Comparison of ENCODE assay signal across 29 cellular contexts in the genomic region with DNA sequence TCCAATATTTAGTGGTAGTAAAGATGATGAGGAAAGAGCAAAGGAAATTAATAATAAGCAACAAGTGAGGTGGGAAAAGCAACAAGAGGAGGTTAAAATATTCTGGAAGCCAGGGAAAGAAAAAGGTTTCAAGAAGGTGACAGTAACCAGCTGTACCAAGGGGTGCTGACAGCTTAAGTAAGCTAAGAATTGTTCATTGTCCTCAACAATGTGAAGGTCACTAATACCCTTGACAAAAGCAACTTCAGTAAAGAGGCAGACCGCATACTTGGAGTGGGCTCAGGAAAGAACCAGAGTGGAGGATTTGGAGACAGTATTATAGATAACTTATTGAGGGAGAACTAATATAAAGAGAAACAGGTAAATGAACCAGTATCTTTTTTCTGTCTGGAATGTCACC.
"Had no signal": no experiment of that assay in that cellular context is flagged by ENCODE, and none has a peak within 500 bp of the region (broad histone marks: within the 10 kb centered on the region; RNA-seq: fewer than 3 reads in every experiment).

No MANE protein-coding gene starts in this region.

- H3K27ac ChIP-seq: ascending aorta, breast epithelium, esophagus muscularis mucosa, gastroesophageal sphincter had no signal

- H3K4me3 Mint-ChIP-seq: activated CD4-positive, alpha-beta memory T cell treated with anti-CD3 and anti-CD28 coated beads for 36 hours; activated CD4-positive, alpha-beta T cell treated with anti-CD3 and anti-CD28 coated beads for 36 hours; activated CD4-positive, alpha-beta T cell treated with anti-CD3 and anti-CD28 coated beads, Interleukin-2, amount 10 ng/mL, durations not matched to agents 24 days and 14 days; activated CD8-positive, alpha-beta memory T cell treated with anti-CD3 and anti-CD28 coated beads, Interleukin-2, amount 10 ng/mL, durations not matched to agents 7 days and 5 days; activated CD8-positive, alpha-beta T cell treated with anti-CD3 and anti-CD28 coated beads, Interleukin-2, amount 10 ng/mL, durations not matched to agents 7 days and 5 days; activated naive CD4-positive, alpha-beta T cell treated with anti-CD3 and anti-CD28 coated beads, Interleukin-2, amount 10 ng/mL, durations not matched to agents 7 days and 5 days; activated naive CD8-positive, alpha-beta T cell treated with anti-CD3 and anti-CD28 coated beads, Interleukin-2, amount 10 ng/mL, durations not matched to agents 7 days and 5 days; activated T-helper 1 cell treated with anti-CD3 and anti-CD28 coated beads, Interleukin-12 subunit alpha, Interleukin-12 subunit beta, Interleukin-2, Interleukin-4 antibody, amounts not matched to agents 30 ng/mL and 10 ng/mL and 1 ng/mL, durations not matched to agents 14 hours and 24 hours and 36 hours; brain; effector memory CD8-positive, alpha-beta T cell had no signal

- H3K36me3 ChIP-seq: ascending aorta, breast epithelium had no signal

- H3K4me1 ChIP-seq: ascending aorta, breast epithelium, esophagus muscularis mucosa, gastroesophageal sphincter had no signal

- H3K27me3 ChIP-seq: ascending aorta, breast epithelium, esophagus muscularis mucosa, gastroesophageal sphincter had no signal

- H3K9me3 ChIP-seq: ascending aorta, breast epithelium, esophagus muscularis mucosa, gastroesophageal sphincter had no signal

- H3K4me1 Mint-ChIP-seq: activated CD4-positive, alpha-beta T cell treated with anti-CD3 and anti-CD28 coated beads for 36 hours; activated CD4-positive, alpha-beta T cell treated with anti-CD3 and anti-CD28 coated beads, Interleukin-2, amount 10 ng/mL, durations not matched to agents 24 days and 14 days; activated CD8-positive, alpha-beta memory T cell treated with anti-CD3 and anti-CD28 coated beads, Interleukin-2, amount 10 ng/mL, durations not matched to agents 7 days and 5 days; activated naive CD4-positive, alpha-beta T cell treated with anti-CD3 and anti-CD28 coated beads, Interleukin-2, amount 10 ng/mL, durations not matched to agents 7 days and 5 days; activated naive CD8-positive, alpha-beta T cell treated with anti-CD3 and anti-CD28 coated beads, Interleukin-2, amount 10 ng/mL, durations not matched to agents 7 days and 5 days; brain had no signal

- DNase-seq: activated CD4-positive, alpha-beta memory T cell treated with anti-CD3 and anti-CD28 coated beads for 36 hours; activated CD4-positive, alpha-beta T cell treated with anti-CD3 and anti-CD28 coated beads for 36 hours; activated CD4-positive, alpha-beta T cell treated with anti-CD3 and anti-CD28 coated beads, Interleukin-2, amount 10 ng/mL, durations not matched to agents 24 days and 14 days; activated CD4-positive, CD25-positive, alpha-beta regulatory T cell; activated CD4-positive, CD25-positive, alpha-beta regulatory T cell treated with anti-CD3 and anti-CD28 coated beads, Interleukin-2, amount 50 U/mL, for 72 hours; activated CD8-positive, alpha-beta memory T cell treated with anti-CD3 and anti-CD28 coated beads, Interleukin-2, amount 10 ng/mL, durations not matched to agents 7 days and 5 days; activated CD8-positive, alpha-beta memory T cell treated with anti-CD3 and anti-CD28 coated beads, Interleukin-2, amount 50 U/mL, for 4 hours; activated CD8-positive, alpha-beta T cell treated with anti-CD3 and anti-CD28 coated beads, Interleukin-2, amount 10 ng/mL, durations not matched to agents 7 days and 5 days; activated effector memory CD4-positive, alpha-beta T cell treated with anti-CD3 and anti-CD28 coated beads, Interleukin-2, amount 50 U/mL, for 16 hours; activated naive CD4-positive, alpha-beta T cell treated with anti-CD3 and anti-CD28 coated beads, Interleukin-2, amount 10 ng/mL, durations not matched to agents 7 days and 5 days; activated naive CD8-positive, alpha-beta T cell treated with anti-CD3 and anti-CD28 coated beads, Interleukin-2, amount 10 ng/mL, durations not matched to agents 7 days and 5 days; activated T-cell treated with anti-CD3 and anti-CD28 coated beads, Interleukin-2, amount 50 U/mL, for 1 hour; activated T-cell treated with anti-CD3 and anti-CD28 coated beads, Interleukin-2, amount 50 U/mL, for 48 hours; caudate nucleus; cortex of kidney; dermis blood vessel endothelial cell; effector CD4-positive, alpha-beta T cell; effector memory CD8-positive, alpha-beta T cell; erythroblast; foreskin melanocyte; T-helper 2 cell had no signal

- H3K27me3 Mint-ChIP-seq: activated CD4-positive, alpha-beta memory T cell treated with anti-CD3 and anti-CD28 coated beads for 36 hours; activated CD4-positive, alpha-beta T cell treated with anti-CD3 and anti-CD28 coated beads for 36 hours; activated CD4-positive, alpha-beta T cell treated with anti-CD3 and anti-CD28 coated beads, Interleukin-2, amount 10 ng/mL, durations not matched to agents 24 days and 14 days; activated CD8-positive, alpha-beta memory T cell treated with anti-CD3 and anti-CD28 coated beads, Interleukin-2, amount 10 ng/mL, durations not matched to agents 7 days and 5 days; activated naive CD4-positive, alpha-beta T cell treated with anti-CD3 and anti-CD28 coated beads, Interleukin-2, amount 10 ng/mL, durations not matched to agents 7 days and 5 days; activated naive CD8-positive, alpha-beta T cell treated with anti-CD3 and anti-CD28 coated beads, Interleukin-2, amount 10 ng/mL, durations not matched to agents 7 days and 5 days; brain; effector memory CD8-positive, alpha-beta T cell had no signal

- ATAC-seq: activated CD4-positive, alpha-beta T cell treated with anti-CD3 and anti-CD28 coated beads for 36 hours; activated CD8-positive, alpha-beta memory T cell treated with anti-CD3 and anti-CD28 coated beads, Interleukin-2, amount 10 ng/mL, durations not matched to agents 7 days and 5 days; activated CD8-positive, alpha-beta T cell treated with anti-CD3 and anti-CD28 coated beads, Interleukin-2, amount 10 ng/mL, durations not matched to agents 7 days and 5 days; activated naive CD4-positive, alpha-beta T cell treated with anti-CD3 and anti-CD28 coated beads, Interleukin-2, amount 50 U/mL, for 72 hours; effector memory CD8-positive, alpha-beta T cell; gastroesophageal sphincter had no signal

- H3K27ac Mint-ChIP-seq: activated CD4-positive, alpha-beta memory T cell treated with anti-CD3 and anti-CD28 coated beads for 36 hours; activated CD4-positive, alpha-beta T cell treated with anti-CD3 and anti-CD28 coated beads for 36 hours; activated CD4-positive, alpha-beta T cell treated with anti-CD3 and anti-CD28 coated beads, Interleukin-2, amount 10 ng/mL, durations not matched to agents 24 days and 14 days; activated CD8-positive, alpha-beta memory T cell treated with anti-CD3 and anti-CD28 coated beads, Interleukin-2, amount 10 ng/mL, durations not matched to agents 7 days and 5 days; activated CD8-positive, alpha-beta T cell treated with anti-CD3 and anti-CD28 coated beads, Interleukin-2, amount 10 ng/mL, durations not matched to agents 7 days and 5 days; activated naive CD4-positive, alpha-beta T cell treated with anti-CD3 and anti-CD28 coated beads, Interleukin-2, amount 10 ng/mL, durations not matched to agents 7 days and 5 days; activated naive CD4-positive, alpha-beta T cell treated with anti-CD3 and anti-CD28 coated beads, Interleukin-2, amount 50 U/mL, for 72 hours; activated naive CD8-positive, alpha-beta T cell treated with anti-CD3 and anti-CD28 coated beads, Interleukin-2, amount 10 ng/mL, durations not matched to agents 7 days and 5 days; activated T-helper 1 cell treated with anti-CD3 and anti-CD28 coated beads, Interleukin-12 subunit alpha, Interleukin-12 subunit beta, Interleukin-2, Interleukin-4 antibody, amounts not matched to agents 30 ng/mL and 10 ng/mL and 1 ng/mL, durations not matched to agents 14 hours and 24 hours and 36 hours; activated T-helper 2 cell treated with anti-CD3 and anti-CD28 coated beads, Interferon-gamma antibody, Interleukin-2, Interleukin-4, amounts not matched to agents 10 μg/mL and 5 μg/mL and 100 μg/mL, durations not matched to agents 14 hours and 24 hours and 36 hours; brain; effector memory CD8-positive, alpha-beta T cell had no signal

- H3K4me3 ChIP-seq: ascending aorta, breast epithelium, esophagus muscularis mucosa, gastroesophageal sphincter had no signal

- H3K36me3 Mint-ChIP-seq: activated CD4-positive, alpha-beta memory T cell treated with anti-CD3 and anti-CD28 coated beads for 36 hours; activated naive CD4-positive, alpha-beta T cell treated with anti-CD3 and anti-CD28 coated beads, Interleukin-2, amount 10 ng/mL, durations not matched to agents 7 days and 5 days; activated naive CD4-positive, alpha-beta T cell treated with anti-CD3 and anti-CD28 coated beads, Interleukin-2, amount 50 U/mL, for 72 hours; brain had no signal

- H3K9me3 Mint-ChIP-seq: activated CD4-positive, alpha-beta memory T cell treated with anti-CD3 and anti-CD28 coated beads for 36 hours; activated CD4-positive, alpha-beta T cell treated with anti-CD3 and anti-CD28 coated beads, Interleukin-2, amount 10 ng/mL, durations not matched to agents 24 days and 14 days; activated naive CD4-positive, alpha-beta T cell treated with anti-CD3 and anti-CD28 coated beads, Interleukin-2, amount 10 ng/mL, durations not matched to agents 7 days and 5 days; activated naive CD4-positive, alpha-beta T cell treated with anti-CD3 and anti-CD28 coated beads, Interleukin-2, amount 50 U/mL, for 72 hours; activated naive CD8-positive, alpha-beta T cell treated with anti-CD3 and anti-CD28 coated beads, Interleukin-2, amount 10 ng/mL, durations not matched to agents 7 days and 5 days; activated T-helper 1 cell treated with anti-CD3 and anti-CD28 coated beads, Interleukin-12 subunit alpha, Interleukin-12 subunit beta, Interleukin-2, Interleukin-4 antibody, amounts not matched to agents 30 ng/mL and 10 ng/mL and 1 ng/mL, durations not matched to agents 14 hours and 24 hours and 36 hours; activated T-helper 2 cell treated with anti-CD3 and anti-CD28 coated beads, Interferon-gamma antibody, Interleukin-2, Interleukin-4, amounts not matched to agents 10 μg/mL and 5 μg/mL and 100 μg/mL, durations not matched to agents 14 hours and 24 hours and 36 hours; brain; effector memory CD8-positive, alpha-beta T cell had no signal
